In genomic region chr11:109956124-109956793, GRCh38 we compare ENCODE assay signal across 10 cellular contexts.
DNase-seq lines count a peak whose midpoint lies in the region; ATAC-seq lines count a peak whose summit lies in the region.
"Had no signal": no experiment of that assay in that cellular context is flagged by ENCODE, and none has a peak within 500 bp of the region (broad histone marks: within the 10 kb centered on the region; RNA-seq: fewer than 3 reads in every experiment).

No MANE protein-coding gene starts in this region.

- DNase-seq in NCI-H1417 (lab: John Stamatoyannopoulos, UW): peak in 2 of 3 experiments; percentile 40 to 48
- no peak for DNase-seq in NCI-H1417 treated with DMSO at 0.1 percent for 48 hours (lab: John Stamatoyannopoulos, UW)
- DNase-seq in T-helper 2 cell treated with Interferon-gamma antibody and Interleukin-4, amounts not matched to agents 5 μg/mL and 100 μg/mL, for 36 hours (ENCODE audit: low spot score): no peak
- DNase-seq in ureter (ENCODE audit: low spot score): no peak
- DNase-seq in epidermal melanocyte (ENCODE audit: insufficient read length, low spot score): no peak
- no peak for DNase-seq in EL
- DNase-seq: psoas muscle had no signal

- ATAC-seq in GM21381 (IDR thresholded peaks at IDR 0.05; ENCODE audit: unreplicated experiment) (peak; percentile 82), HG03103 (IDR thresholded peaks at IDR 0.05; ENCODE audit: low read depth, unreplicated experiment) (peak; percentile 84)
- ATAC-seq: activated T-helper 17 cell treated with anti-CD3 and anti-CD28 coated beads, Interleukin-2, amount 50 U/mL, for 72 hours; psoas muscle had no signal

- peak overlapping the region; percentile 72 for H3K27ac Mint-ChIP-seq in T-helper 2 cell treated with Interferon-gamma antibody and Interleukin-4, amounts not matched to agents 5 μg/mL and 100 μg/mL, for 36 hours
- H3K27ac Mint-ChIP-seq: activated T-helper 17 cell treated with anti-CD3 and anti-CD28 coated beads, Interleukin-2, amount 50 U/mL, for 72 hours had no signal

- no peaks in the 10 kb centered on the region for H3K36me3 Mint-ChIP-seq in T-helper 2 cell treated with Interferon-gamma antibody and Interleukin-4, amounts not matched to agents 5 μg/mL and 100 μg/mL, for 36 hours (ENCODE audit: low read depth)

- peaks cover 23% of the 10 kb centered on the region for H3K27me3 Mint-ChIP-seq in T-helper 2 cell treated with Interferon-gamma antibody and Interleukin-4, amounts not matched to agents 5 μg/mL and 100 μg/mL, for 36 hours (ENCODE audit: low read depth)

- no peaks in the 10 kb centered on the region for H3K9me3 Mint-ChIP-seq in T-helper 2 cell treated with Interferon-gamma antibody and Interleukin-4, amounts not matched to agents 5 μg/mL and 100 μg/mL, for 36 hours
- H3K9me3 Mint-ChIP-seq: activated T-helper 17 cell treated with anti-CD3 and anti-CD28 coated beads, Interleukin-2, amount 50 U/mL, for 72 hours had no signal

- peaks cover 28% of the 10 kb centered on the region for H3K4me1 Mint-ChIP-seq in T-helper 2 cell treated with Interferon-gamma antibody and Interleukin-4, amounts not matched to agents 5 μg/mL and 100 μg/mL, for 36 hours (ENCODE audit: low read depth)
- H3K4me1 Mint-ChIP-seq: activated T-helper 17 cell treated with anti-CD3 and anti-CD28 coated beads, Interleukin-2, amount 50 U/mL, for 72 hours had no signal

- peak overlapping the region; percentile 46 for H3K4me3 Mint-ChIP-seq in T-helper 2 cell treated with Interferon-gamma antibody and Interleukin-4, amounts not matched to agents 5 μg/mL and 100 μg/mL, for 36 hours
- H3K4me3 Mint-ChIP-seq: activated T-helper 17 cell treated with anti-CD3 and anti-CD28 coated beads, Interleukin-2, amount 50 U/mL, for 72 hours had no signal

Comparison
In these comparisons a context has a peak if more than half of its experiments do, and no peak if none do; other contexts are left out.
1. DNase-seq: peak in NCI-H1417 (2 of 3); none in NCI-H1417 treated with DMSO at 0.1 percent for 48 hours (single experiment), T-helper 2 cell treated with Interferon-gamma antibody and Interleukin-4, amounts not matched to agents 5 μg/mL and 100 μg/mL, for 36 hours (single experiment), ureter (single experiment), epidermal melanocyte (single experiment) and EL (single experiment).